2 cellular contexts compared by ENCODE assay signal in genomic region chr2:165793161-165793778, GRCh38.
TF ChIP-seq lines count a peak whose summit lies in the region.

No MANE protein-coding gene starts in this region.

TF ChIP-seq in A549, 52 proteins besides CTCF, POLR2A, EP300 and RAD21:
- TF ChIP-seq EHMT2 (IDR thresholded peaks at IDR 0.05; ENCODE audit: low read depth) (no peak), NR3C1 (IDR thresholded peaks at IDR 0.05) (no peak), CBX8 (IDR thresholded peaks at IDR 0.05) (no peak), CBX2 (IDR thresholded peaks at IDR 0.05; ENCODE audit: borderline replicate concordance, low read depth) (no peak), ZNF302 (CRISPR knock-in tag; IDR thresholded peaks at IDR 0.05) (no peak)

TF ChIP-seq in IMR-90, 13 proteins besides CTCF, POLR2A, EP300 and RAD21:
- no peak for TF ChIP-seq MAFK (IDR thresholded peaks at IDR 0.05; ENCODE audit: low read depth, low read length)
- TF ChIP-seq FOS (IDR thresholded peaks at IDR 0.05; ENCODE audit: low read depth, low read length) = no peak
- TF ChIP-seq CHD1 (IDR thresholded peaks at IDR 0.05; ENCODE audit: low read depth, low read length) = no peak
- no peak for TF ChIP-seq RCOR1 (IDR thresholded peaks at IDR 0.05; ENCODE audit: insufficient replicate concordance, low read length)
- no peak for TF ChIP-seq NFE2L2 (IDR thresholded peaks at IDR 0.05; ENCODE audit: low read depth, low read length)
- TF ChIP-seq CEBPB (IDR thresholded peaks at IDR 0.05; ENCODE audit: low read depth, low read length) = no peak
- no peak for TF ChIP-seq ELK1 (IDR thresholded peaks at IDR 0.05; ENCODE audit: borderline replicate concordance, low read depth, low read length)
TF ChIP-seq in IMR-90: peak in this region for 0.
